1 cellular context compared by ENCODE assay signal in the genomic region with DNA sequence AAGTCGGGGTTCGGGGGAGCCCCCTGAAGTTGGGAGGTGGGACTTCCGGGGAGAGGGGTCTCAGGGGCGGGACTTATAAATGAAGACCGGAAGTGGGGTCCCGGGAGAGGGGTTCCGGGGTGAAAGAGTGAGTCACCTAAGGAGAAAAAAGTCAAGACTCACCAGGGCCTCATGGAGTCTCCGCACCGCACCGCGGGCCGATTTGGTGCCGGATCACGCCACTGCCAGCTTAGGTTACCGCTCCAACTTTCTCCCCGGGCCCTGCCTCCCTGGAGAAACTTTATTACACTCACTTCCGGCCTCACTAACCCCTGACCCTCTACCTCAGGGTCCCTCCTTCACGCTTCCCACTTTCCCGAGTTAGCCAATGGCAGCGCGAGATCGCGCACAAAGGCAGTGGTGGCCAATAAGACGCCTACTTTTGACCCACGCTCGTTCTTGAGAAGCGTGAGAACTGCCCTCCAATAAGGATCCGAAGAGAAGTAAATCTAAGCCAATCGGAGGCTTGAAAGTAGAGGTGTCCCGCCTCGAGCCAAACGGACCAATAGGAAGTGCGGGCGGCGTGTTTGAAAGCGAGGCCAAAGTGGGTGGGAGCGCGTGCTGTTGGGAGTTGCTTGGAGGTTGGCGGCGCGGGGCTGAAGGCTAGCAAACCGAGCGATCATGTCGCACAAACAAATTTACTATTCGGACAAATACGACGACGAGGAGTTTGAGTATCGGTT.
TF ChIP-seq lines count a peak whose summit lies in the region.

Gene CKS1B, plus strand, starts transcription at position 596 of the 722 bp plus-strand sequence. Its CDS starts 65 bp downstream, at position 661.

TF ChIP-seq in HEK293, 187 proteins besides CTCF, POLR2A, EP300 and RAD21 (continued from another document and continues in another):
- TF ChIP-seq REST (tag by site-specific recombination; IDR thresholded peaks at IDR 0.05) = no peak
- no peak for TF ChIP-seq ZNF221 (tag by site-specific recombination; IDR thresholded peaks at IDR 0.05; ENCODE audit: borderline replicate concordance)
- no peak for TF ChIP-seq TRIM28 (IDR thresholded peaks at IDR 0.05; ENCODE audit: borderline replicate concordance, low read length)
- no peak for TF ChIP-seq MYNN (tag by site-specific recombination; IDR thresholded peaks at IDR 0.05; ENCODE audit: borderline replicate concordance)
- TF ChIP-seq SCRT1 (tag by site-specific recombination; IDR thresholded peaks at IDR 0.05; ENCODE audit: borderline replicate concordance) = no peak
- TF ChIP-seq ZFHX2 (tag by site-specific recombination; conservative IDR thresholded peaks at IDR 0.05) = peak; percentile 90
- no peak for TF ChIP-seq ZNF140 (tag by site-specific recombination; IDR thresholded peaks at IDR 0.05)
- TF ChIP-seq ZNF280D (tag by site-specific recombination; IDR thresholded peaks at IDR 0.05) = no peak
- TF ChIP-seq ZNF488 (tag by site-specific recombination; IDR thresholded peaks at IDR 0.05) = no peak
- TF ChIP-seq ZNF610 (tag by site-specific recombination; IDR thresholded peaks at IDR 0.05; ENCODE audit: borderline replicate concordance) = no peak
- TF ChIP-seq ZNF624 (tag by site-specific recombination; IDR thresholded peaks at IDR 0.05) = no peak
- no peak for TF ChIP-seq RBAK (tag by site-specific recombination; IDR thresholded peaks at IDR 0.05)
- TF ChIP-seq ZNF324 (tag by site-specific recombination; IDR thresholded peaks at IDR 0.05) = peak; percentile 75
- 0 out of 2 replicates have a peak, but pooled peaks have one; percentile 6 for TF ChIP-seq ZEB2 (tag by site-specific recombination; IDR thresholded peaks at IDR 0.05)
- no peak for TF ChIP-seq ZNF311 (tag by site-specific recombination; IDR thresholded peaks at IDR 0.05; ENCODE audit: borderline replicate concordance)
- no peak for TF ChIP-seq ZNF175 (tag by site-specific recombination; IDR thresholded peaks at IDR 0.05)
- TF ChIP-seq PRDM4 (tag by site-specific recombination; IDR thresholded peaks at IDR 0.05) = peak; percentile 51; the same call in 1 of the 2 replicates
- no peak for TF ChIP-seq ZNF16 (tag by site-specific recombination; IDR thresholded peaks at IDR 0.05; ENCODE audit: low read depth)
- TF ChIP-seq WT1 (tag by site-specific recombination; IDR thresholded peaks at IDR 0.05) = no peak
- TF ChIP-seq MZF1 (tag by site-specific recombination; IDR thresholded peaks at IDR 0.05; ENCODE audit: borderline replicate concordance) = no peak
- TF ChIP-seq ZNF280C (tag by site-specific recombination; IDR thresholded peaks at IDR 0.05) = no peak
- TF ChIP-seq ZNF544 (tag by site-specific recombination; IDR thresholded peaks at IDR 0.05) = no peak
- peak; percentile 17; the same call in 1 of the 2 replicates for TF ChIP-seq ZNF391 (tag by site-specific recombination; IDR thresholded peaks at IDR 0.05; ENCODE audit: borderline replicate concordance, low read depth)
- TF ChIP-seq ZNF558 (tag by site-specific recombination; IDR thresholded peaks at IDR 0.05) = peak; percentile 29; the same call in 1 of the 2 replicates
- TF ChIP-seq, protein P1, sequence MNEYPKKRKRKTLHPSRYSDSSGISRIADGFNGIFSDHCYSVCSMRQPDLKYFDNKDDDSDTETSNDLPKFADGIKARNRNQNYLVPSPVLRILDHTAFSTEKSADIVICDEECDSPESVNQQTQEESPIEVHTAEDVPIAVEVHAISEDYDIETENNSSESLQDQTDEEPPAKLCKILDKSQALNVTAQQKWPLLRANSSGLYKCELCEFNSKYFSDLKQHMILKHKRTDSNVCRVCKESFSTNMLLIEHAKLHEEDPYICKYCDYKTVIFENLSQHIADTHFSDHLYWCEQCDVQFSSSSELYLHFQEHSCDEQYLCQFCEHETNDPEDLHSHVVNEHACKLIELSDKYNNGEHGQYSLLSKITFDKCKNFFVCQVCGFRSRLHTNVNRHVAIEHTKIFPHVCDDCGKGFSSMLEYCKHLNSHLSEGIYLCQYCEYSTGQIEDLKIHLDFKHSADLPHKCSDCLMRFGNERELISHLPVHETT (tag by site-specific recombination; IDR thresholded peaks at IDR 0.05) = peak; percentile 69
- peak; percentile 99 for TF ChIP-seq ZBTB20 (tag by site-specific recombination; IDR thresholded peaks at IDR 0.05)
- TF ChIP-seq ZNF394 (tag by site-specific recombination; IDR thresholded peaks at IDR 0.05; ENCODE audit: borderline replicate concordance) = no peak; the same call in 1 of the 2 replicates
- TF ChIP-seq PRDM1 (tag by site-specific recombination; IDR thresholded peaks at IDR 0.05) = peak; percentile 97
- no peak for TF ChIP-seq KLF10 (tag by site-specific recombination; IDR thresholded peaks at IDR 0.05)
- peak; percentile 96 for TF ChIP-seq SP2 (tag by site-specific recombination; IDR thresholded peaks at IDR 0.05)
- TF ChIP-seq ZNF571 (tag by site-specific recombination; IDR thresholded peaks at IDR 0.05) = no peak
- no peak for TF ChIP-seq ZSCAN4 (tag by site-specific recombination; IDR thresholded peaks at IDR 0.05)
- no peak for TF ChIP-seq ZNF248 (tag by site-specific recombination; IDR thresholded peaks at IDR 0.05)
- TF ChIP-seq ZNF184 (tag by site-specific recombination; IDR thresholded peaks at IDR 0.05) = 0 out of 2 replicates have a peak, but pooled peaks have one; percentile 40
- TF ChIP-seq ZNF202 (tag by site-specific recombination; IDR thresholded peaks at IDR 0.05; ENCODE audit: borderline replicate concordance) = no peak
- TF ChIP-seq ZNF585B (tag by site-specific recombination; IDR thresholded peaks at IDR 0.05) = no peak
- TF ChIP-seq HOXC10 (CRISPR knock-in tag; IDR thresholded peaks at IDR 0.05) = no peak
- TF ChIP-seq ZNF366 (tag by site-specific recombination; conservative IDR thresholded peaks at IDR 0.05) = peak; percentile 95
- TF ChIP-seq ZNF423 (tag by site-specific recombination; IDR thresholded peaks at IDR 0.05) = peak; percentile 84
- TF ChIP-seq ZNF211 (tag by site-specific recombination; IDR thresholded peaks at IDR 0.05; ENCODE audit: low read depth) = no peak
- peak; percentile 11; the same call in 1 of the 2 replicates for TF ChIP-seq KLF8 (tag by site-specific recombination; IDR thresholded peaks at IDR 0.05)
- TF ChIP-seq ZNF670 (tag by site-specific recombination; IDR thresholded peaks at IDR 0.05; ENCODE audit: low read depth) = no peak
- 0 out of 2 replicates have a peak, but pooled peaks have one; percentile 51 for TF ChIP-seq ZSCAN23 (tag by site-specific recombination; IDR thresholded peaks at IDR 0.05)
- no peak for TF ChIP-seq ZNF513 (tag by site-specific recombination; IDR thresholded peaks at IDR 0.05)
- no peak for TF ChIP-seq ZNF660 (tag by site-specific recombination; IDR thresholded peaks at IDR 0.05)
- no peak for TF ChIP-seq ZNF426 (tag by site-specific recombination; IDR thresholded peaks at IDR 0.05)
- no peak for TF ChIP-seq ZNF791 (tag by site-specific recombination; IDR thresholded peaks at IDR 0.05)
